Comparison of ENCODE assay signal across 1 cellular context in the genomic region with DNA sequence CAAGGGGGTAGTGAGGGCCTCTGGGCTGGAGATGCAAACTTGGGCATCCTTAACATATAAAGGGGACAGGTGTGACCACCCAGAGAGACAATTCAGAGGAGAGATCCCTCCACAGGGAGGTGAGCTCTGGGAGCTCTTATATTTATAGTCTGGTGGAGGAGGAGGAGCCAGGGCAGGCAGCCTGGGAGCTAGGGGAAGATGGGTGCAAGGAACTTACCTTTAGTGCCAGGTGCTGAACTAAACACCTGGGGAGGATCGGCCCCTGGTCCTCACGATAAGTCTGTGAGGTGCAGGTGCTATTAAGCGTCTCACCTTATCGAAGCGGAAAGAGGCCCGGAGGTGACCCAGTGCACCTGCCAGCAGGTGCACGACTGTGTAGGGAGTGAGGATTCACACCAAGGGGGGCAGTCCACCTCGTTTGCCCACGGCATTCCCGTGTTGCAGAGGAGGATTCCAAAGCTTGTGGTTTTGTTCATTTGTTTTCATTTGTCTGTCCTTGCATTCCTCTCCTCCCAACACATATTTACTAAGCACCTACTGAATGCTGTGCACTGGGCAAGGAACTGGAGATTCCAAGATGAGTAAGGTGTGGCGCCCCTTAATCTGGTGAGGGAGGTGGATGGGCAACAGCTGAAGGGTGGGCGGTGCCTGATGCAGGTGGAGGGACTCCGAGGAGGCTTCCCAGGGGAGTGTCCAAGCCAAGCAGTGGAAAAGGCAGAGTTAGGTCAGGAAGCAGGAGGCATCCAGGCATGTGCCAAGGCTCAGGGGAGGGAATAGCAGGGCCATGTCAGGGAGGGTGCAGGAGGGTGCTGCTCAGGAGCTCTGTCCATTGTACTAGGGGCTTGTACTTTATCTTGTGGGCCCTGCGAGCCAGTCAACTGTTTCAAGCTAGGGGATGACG.
TF ChIP-seq lines count a peak whose summit lies in the region.

No MANE protein-coding gene starts in this region.

TF ChIP-seq in GM12878, 131 proteins besides CTCF, POLR2A, EP300 and RAD21:
- TF ChIP-seq, protein P1, sequence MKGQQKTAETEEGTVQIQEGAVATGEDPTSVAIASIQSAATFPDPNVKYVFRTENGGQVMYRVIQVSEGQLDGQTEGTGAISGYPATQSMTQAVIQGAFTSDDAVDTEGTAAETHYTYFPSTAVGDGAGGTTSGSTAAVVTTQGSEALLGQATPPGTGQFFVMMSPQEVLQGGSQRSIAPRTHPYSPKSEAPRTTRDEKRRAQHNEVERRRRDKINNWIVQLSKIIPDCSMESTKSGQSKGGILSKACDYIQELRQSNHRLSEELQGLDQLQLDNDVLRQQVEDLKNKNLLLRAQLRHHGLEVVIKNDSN (IDR thresholded peaks at IDR 0.05; ENCODE audit: borderline replicate concordance, extremely low read length, insufficient read depth, low read depth, low read length): no peak
- no peak for TF ChIP-seq YY1 (IDR thresholded peaks at IDR 0.05; ENCODE audit: low read depth, low read length)
- no peak for TF ChIP-seq BACH1 (IDR thresholded peaks at IDR 0.05; ENCODE audit: borderline replicate concordance)
